1 cellular context compared by ENCODE assay signal in genomic region chr6:104702126-104702841, GRCh38.
TF ChIP-seq lines count a peak whose summit lies in the region.

No MANE protein-coding gene starts in this region.

TF ChIP-seq in K562, 482 proteins besides CTCF, POLR2A, EP300 and RAD21 (continued from another document):
- TF ChIP-seq ZNF395 (CRISPR knock-in tag; IDR thresholded peaks at IDR 0.05) = 0 out of 2 replicates have a peak, but pooled peaks have one; percentile 36
- no peak for TF ChIP-seq POLR2B (IDR thresholded peaks at IDR 0.05; ENCODE audit: low read depth, partially characterized antibody)
- TF ChIP-seq MCM3 (IDR thresholded peaks at IDR 0.05) = no peak
- TF ChIP-seq MEIS2 (IDR thresholded peaks at IDR 0.05; ENCODE audit: partially characterized antibody) = peak; percentile 68
- TF ChIP-seq MAFG (tag; conservative IDR thresholded peaks at IDR 0.05) = peak; percentile 44; the same call in 1 of the 2 replicates
- TF ChIP-seq, protein P1, sequence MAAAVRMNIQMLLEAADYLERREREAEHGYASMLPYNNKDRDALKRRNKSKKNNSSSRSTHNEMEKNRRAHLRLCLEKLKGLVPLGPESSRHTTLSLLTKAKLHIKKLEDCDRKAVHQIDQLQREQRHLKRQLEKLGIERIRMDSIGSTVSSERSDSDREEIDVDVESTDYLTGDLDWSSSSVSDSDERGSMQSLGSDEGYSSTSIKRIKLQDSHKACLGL (CRISPR knock-in tag; IDR thresholded peaks at IDR 0.05; ENCODE audit: borderline replicate concordance, poor library complexity, severe bottlenecking) = no peak
- TF ChIP-seq ZNF3 (CRISPR knock-in tag; IDR thresholded peaks at IDR 0.05) = no peak
- no peak for TF ChIP-seq MLX (CRISPR knock-in tag; conservative IDR thresholded peaks at IDR 0.05)
- no peak for TF ChIP-seq ZNF318 (IDR thresholded peaks at IDR 0.05; ENCODE audit: borderline replicate concordance in 1 of 2, low read depth in 1 of 2)
- TF ChIP-seq C11orf30 (IDR thresholded peaks at IDR 0.05; ENCODE audit: low read depth) = peak; percentile 60; the same call in 1 of the 2 replicates
- TF ChIP-seq ZNF76 (CRISPR knock-in tag; IDR thresholded peaks at IDR 0.05; ENCODE audit: borderline replicate concordance) = no peak
- no peak for TF ChIP-seq PHF8 (IDR thresholded peaks at IDR 0.05; ENCODE audit: borderline replicate concordance, low read length)
- TF ChIP-seq ZNF184 (CRISPR knock-in tag; IDR thresholded peaks at IDR 0.05) = no peak
- TF ChIP-seq ZNF316 (IDR thresholded peaks at IDR 0.05) = peak; percentile 71
